9 cellular contexts compared by ENCODE assay signal in genomic region chr2:135994281-135994680, GRCh38.
"Had no signal": no experiment of that assay in that cellular context is flagged by ENCODE, and none has a peak within 500 bp of the region (broad histone marks: within the 10 kb centered on the region; RNA-seq: fewer than 3 reads in every experiment).

No MANE protein-coding gene starts in this region.

- H3K36me3 ChIP-seq: HAP-1 had no signal

- FAIRE-seq: HTR-8/SVneo, K562 had no signal

- DNase-seq: GM23248, GOT3, H7, HFFc6, IMR-90 had no signal

- H3K4me1 ChIP-seq: HAP-1 had no signal

- H3K9me3 ChIP-seq: HAP-1 had no signal

- H3K4me3 ChIP-seq: GM23248, HAP-1, K562 had no signal

- H3K27ac ChIP-seq: GM23248, HL-60 had no signal
